In the genomic region with DNA sequence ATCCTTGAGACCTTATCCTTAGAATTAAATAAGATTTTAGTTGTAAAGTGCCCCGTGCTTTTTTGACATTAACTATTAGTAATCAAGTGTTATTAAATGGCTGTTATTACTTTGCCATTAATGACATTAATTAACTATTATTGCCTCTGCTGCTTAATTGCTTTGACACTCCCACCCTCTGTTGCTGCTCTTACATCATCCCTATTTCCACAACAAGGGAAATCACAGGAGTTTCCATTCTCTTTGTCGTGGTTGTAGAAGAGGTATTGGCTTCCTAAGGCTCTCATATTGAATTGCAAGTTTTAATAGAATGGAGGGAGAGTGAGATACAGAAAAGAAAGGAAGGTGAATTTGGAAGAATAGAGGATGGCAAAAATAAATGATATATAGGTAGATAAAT, we compare ENCODE assay signal across 26 cellular contexts.
"Had no signal": no experiment of that assay in that cellular context is flagged by ENCODE, and none has a peak within 500 bp of the region (broad histone marks: within the 10 kb centered on the region; RNA-seq: fewer than 3 reads in every experiment).

No MANE protein-coding gene starts in this region.

- H3K9me3 ChIP-seq: pancreas, prostate gland, tibial nerve had no signal

- ATAC-seq: activated CD8-positive, alpha-beta T cell treated with anti-CD3 and anti-CD28 coated beads for 36 hours; activated T-cell treated with anti-CD3 and anti-CD28 coated beads, Interleukin-2, amount 50 U/mL, for 4 hours; activated T-helper 17 cell treated with anti-CD3 and anti-CD28 coated beads, Interleukin-2, amount 50 U/mL, for 72 hours; left colon; pancreas had no signal

- DNase-seq: activated CD4-positive, alpha-beta T cell treated with anti-CD3 and anti-CD28 coated beads for 1 hour; activated CD4-positive, alpha-beta T cell treated with anti-CD3 and anti-CD28 coated beads, Interleukin-2, amount 50 U/mL, for 1 hour; activated CD8-positive, alpha-beta T cell treated with anti-CD3 and anti-CD28 coated beads for 36 hours; activated gamma-delta T cell treated with Interleukin-2 at 50 U/mL for 16 hours; activated naive CD4-positive, alpha-beta T cell treated with anti-CD3 and anti-CD28 coated beads, Interleukin-2, amount 50 U/mL, for 16 hours; activated T-cell treated with anti-CD3 and anti-CD28 coated beads, Interleukin-2, amount 50 U/mL, for 4 hours; amniotic stem cell; brain microvascular endothelial cell; dorsolateral prefrontal cortex; effector memory CD4-positive, alpha-beta T cell; immature natural killer cell; kidney; left colon; mammary epithelial cell; naive B cell; nucleus accumbens; pancreas; stimulated activated CD4-positive, alpha-beta T cell treated with anti-CD3 and anti-CD28 coated beads, Interleukin-15, amount 100 ng/mL, for 24 hours; stimulated activated CD4-positive, alpha-beta T cell treated with anti-CD3 and anti-CD28 coated beads, Interleukin-2, amount 100 ng/mL, for 24 hours; stimulated activated naive CD4-positive, alpha-beta T cell; T1000 had no signal

- H3K4me2 ChIP-seq: smooth muscle cell had no signal

- H3K36me3 ChIP-seq: brain microvascular endothelial cell, pancreas, prostate gland, tibial nerve had no signal

- H3K4me1 ChIP-seq: pancreas, prostate gland, tibial nerve had no signal

- H3K4me3 ChIP-seq: coronary artery, dorsolateral prefrontal cortex, pancreas, prostate gland, smooth muscle cell, tibial nerve had no signal

- H3K27ac ChIP-seq: brain microvascular endothelial cell, coronary artery, dorsolateral prefrontal cortex, pancreas, prostate gland, tibial nerve had no signal

- H3K27me3 ChIP-seq: brain microvascular endothelial cell, dorsolateral prefrontal cortex, pancreas, tibial nerve had no signal
